1 cellular context compared by ENCODE assay signal in the genomic region with DNA sequence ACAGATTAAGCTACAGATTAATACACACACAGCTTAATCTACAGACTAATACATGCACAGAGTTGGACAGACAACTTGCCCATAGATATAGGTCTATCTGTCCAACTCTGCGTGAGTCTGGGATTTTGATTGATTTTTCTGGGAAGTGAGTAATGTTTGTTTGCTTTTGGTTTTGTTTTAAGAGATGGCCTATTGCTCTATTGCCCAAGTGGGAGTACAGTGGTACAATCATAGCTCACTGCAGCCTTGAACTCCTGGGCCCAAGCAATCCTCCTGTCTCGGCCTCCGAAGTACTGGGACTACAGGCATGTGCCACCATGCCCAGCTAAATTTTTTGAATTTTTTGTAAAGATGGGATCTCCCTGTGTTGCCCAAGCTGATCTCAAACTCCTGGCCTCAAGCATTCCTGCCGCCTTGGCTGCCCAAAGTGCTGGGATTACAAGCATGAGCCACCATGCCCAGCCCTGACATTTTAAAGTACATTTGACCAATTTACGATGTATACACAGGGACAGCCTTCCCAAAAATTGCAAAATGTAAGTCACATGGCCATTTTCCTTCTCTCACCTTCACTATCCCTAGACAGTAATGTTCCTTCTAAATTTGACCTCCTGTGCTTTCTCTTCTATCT.
A peak's percentile ranks its signal among the peaks of the same experiment; 100 is the strongest.
TF ChIP-seq lines count a peak whose summit lies in the region.

No MANE protein-coding gene starts in this region.

TF ChIP-seq in liver, 16 proteins besides CTCF, POLR2A, EP300 and RAD21 (continued from another document):
- TF ChIP-seq SP1 (IDR thresholded peaks at IDR 0.05) (peak; percentile 67), HNF4A (conservative IDR thresholded peaks at IDR 0.05) (peak; percentile 89 to 95), GABPA (IDR thresholded peaks at IDR 0.05 in 1 of 2, conservative IDR thresholded peaks at IDR 0.05 in 1 of 2) (no peak), JUND (IDR thresholded peaks at IDR 0.05) (peak; percentile 70 to 88), NR2F2 (IDR thresholded peaks at IDR 0.05) (peak; percentile 49), FOXA1 (IDR thresholded peaks at IDR 0.05) (no peak)
- TF ChIP-seq, protein P1, sequence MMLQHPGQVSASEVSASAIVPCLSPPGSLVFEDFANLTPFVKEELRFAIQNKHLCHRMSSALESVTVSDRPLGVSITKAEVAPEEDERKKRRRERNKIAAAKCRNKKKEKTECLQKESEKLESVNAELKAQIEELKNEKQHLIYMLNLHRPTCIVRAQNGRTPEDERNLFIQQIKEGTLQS (IDR thresholded peaks at IDR 0.05) = peak; percentile 78
